Comparison of ENCODE assay signal across 12 cellular contexts in genomic region chr14:77554207-77554606, GRCh38. TPM values are rescaled to one million over a fixed set of nuclear protein-coding genes. Genes with fewer than 3 reads are reported as not detected.
DNase-seq lines count a peak whose midpoint lies in the region; ATAC-seq, FAIRE-seq and TF ChIP-seq lines count a peak whose summit lies in the region.
"Had no signal": no experiment of that assay in that cellular context is flagged by ENCODE, and none has a peak within 500 bp of the region (broad histone marks: within the 10 kb centered on the region; RNA-seq: fewer than 3 reads in every experiment).

No MANE protein-coding gene starts in this region.

- peak overlapping the region in 3 of 4 donors; percentile 23 to 55 (median 30) for H3K4me3 Mint-ChIP-seq in IgD-negative memory B cell

- H3K4me1 ChIP-seq in lower lobe of right lung, result peaks cover 17% of the 10 kb centered on the region
- H3K4me1 ChIP-seq in pancreas, result no peaks in the 10 kb centered on the region
- H3K4me1 ChIP-seq: SJSA1 had no signal

- TF ChIP-seq CTCF in lower lobe of right lung (IDR thresholded peaks at IDR 0.05) (no peak), pancreas (IDR thresholded peaks at IDR 0.05) (no peak)

- H3K36me3 ChIP-seq in lower lobe of right lung (peaks cover 80% of the 10 kb centered on the region), pancreas (peaks cover 0 to 18% (median 6%) of the 10 kb centered on the region in 3 donors)

- H3K27me3 ChIP-seq in lower lobe of right lung (ENCODE audit: low read depth) (no peaks in the 10 kb centered on the region), pancreas (no peaks in the 10 kb centered on the region)
- H3K27me3 ChIP-seq: SJSA1 had no signal

- H3K9me3 ChIP-seq in lower lobe of right lung, result no peaks in the 10 kb centered on the region
- H3K9me3 ChIP-seq in pancreas, result no peaks in the 10 kb centered on the region
- H3K9me3 ChIP-seq: SJSA1 had no signal

- 72 to 75% methylated on average over 5 of the region's 5 CpGs for WGBS in pancreas, 2 donors

- peaks cover 4% of the 10 kb centered on the region for H3K36me3 Mint-ChIP-seq in IgD-negative memory B cell

- no peaks in the 10 kb centered on the region for H3K27me3 Mint-ChIP-seq in IgD-negative memory B cell

- ATAC-seq in GM18858 (IDR thresholded peaks at IDR 0.05; ENCODE audit: unreplicated experiment) (peak; percentile 72), GM21447 (IDR thresholded peaks at IDR 0.05; ENCODE audit: unreplicated experiment) (peak; percentile 57), lower lobe of right lung (no peak), pancreas (no peak)
- ATAC-seq: HCT116 had no signal

- peak overlapping the region; percentile 20 to 68 (median 43) for H3K27ac Mint-ChIP-seq in IgD-negative memory B cell

- no peak for FAIRE-seq in pancreas (lab: Jason Lieb, UNC)

- H3K27ac ChIP-seq in lower lobe of right lung (peak overlapping the region; percentile 42), pancreas (no peak overlapping the region)
- H3K27ac ChIP-seq: SJSA1 had no signal

- intact Hi-C loops in lower lobe of right lung (cut with DNase I) (no loop called here), pancreas (cut with DNase I) (no loop called here)

- H3K4me3 ChIP-seq in lower lobe of right lung (no peak overlapping the region), pancreas (no peak overlapping the region)
- H3K4me3 ChIP-seq: SJSA1 had no signal

- no peak for DNase-seq in lower lobe of right lung
- no peak for DNase-seq in AG08396 (ENCODE audit: low spot score)
- no peak for DNase-seq in pancreas
- DNase-seq in NOMO-1 treated with dmso at 0.1 percent for 144 hours (lab: John Stamatoyannopoulos, UW; ENCODE audit: unreplicated experiment), result no peak
- DNase-seq in superior temporal gyrus (ENCODE audit: extremely low spot score), result no peak
- DNase-seq: activated effector memory CD4-positive, alpha-beta T cell treated with Interleukin-2 at 50 U/mL for 16 hours; NCI-H1048 had no signal

- H3K9me3 Mint-ChIP-seq in IgD-negative memory B cell, result no peaks in the 10 kb centered on the region

- peaks cover 8 to 23% (median 16%) of the 10 kb centered on the region in 3 donors for H3K4me1 Mint-ChIP-seq in IgD-negative memory B cell

RNA-seq across cellular contexts. Expression of gene ISM2, which starts 55.6 kb away (rescaled TPM):
- polyA plus RNA-seq in IgD-negative memory B cell (not detected), pancreas (not detected)
- total RNA-seq in lower lobe of right lung (not detected), pancreas (not detected)
- total RNA-seq: SJSA1 had no signal

Comparison
In these comparisons a context has a peak if more than half of its experiments do, and no peak if none do; other contexts are left out.
1. ATAC-seq: peak in GM18858 (single experiment) and GM21447 (single experiment); none in lower lobe of right lung (0 of 2) and pancreas (0 of 4).